9 cellular contexts compared by ENCODE assay signal in the genomic region with DNA sequence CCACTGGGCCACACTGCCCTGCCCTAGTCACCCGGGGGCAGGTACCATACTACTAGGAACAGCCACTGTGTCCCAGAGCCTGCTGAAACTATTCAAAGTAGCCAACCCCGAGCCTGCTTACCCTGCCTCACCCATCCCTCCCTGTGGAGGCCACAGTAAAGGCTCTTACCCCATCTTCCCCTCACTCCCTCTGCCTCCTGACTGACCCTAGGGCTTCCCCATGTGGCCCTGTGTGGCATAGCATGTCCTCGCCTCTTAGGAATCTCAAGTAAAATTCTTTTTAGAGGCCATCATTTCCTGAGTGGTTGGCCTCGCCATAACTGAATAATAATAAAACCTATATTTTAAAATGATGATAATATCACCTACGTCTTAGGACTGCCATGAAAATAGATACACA.
DNase-seq lines count a peak whose midpoint lies in the region; ATAC-seq and TF ChIP-seq lines count a peak whose summit lies in the region.
"Had no signal": no experiment of that assay in that cellular context is flagged by ENCODE, and none has a peak within 500 bp of the region (broad histone marks: within the 10 kb centered on the region; RNA-seq: fewer than 3 reads in every experiment).

No MANE protein-coding gene starts in this region.

- WGBS in lower leg skin, 2 donors, result 65 to 71% methylated on average over 5 of the region's 5 CpGs

- no peak for TF ChIP-seq POLR2A in lower leg skin (IDR thresholded peaks at IDR 0.05)

- peaks cover 21% of the 10 kb centered on the region for H3K27me3 ChIP-seq in WERI-Rb-1 (ENCODE audit: insufficient read depth, low read depth, severe bottlenecking)

- CTCF ChIA-PET in HEK293T (lab: Yijun Ruan, JAX), result interaction anchor here (0.8 kb wide), 1 partner anchor 364 kb away, joined by 3 read pairs; no protein-coding TSS in a partner anchor

- DNase-seq in D341Med (ENCODE audit: low spot score) (peak; percentile 46), HEK293T (ENCODE audit: extremely low spot score) (peak; percentile 27), WERI-Rb-1 (peak; percentile 63), left kidney (ENCODE audit: low read depth, low spot score) (peak; percentile 46), NCI-H2171 treated with DMSO at 0.1 percent for 48 hours (lab: John Stamatoyannopoulos, UW) (no peak), lower leg skin (ENCODE audit: low spot score in 2 of 2) (no peak)
- no peak for DNase-seq in stimulated activated CD4-positive, alpha-beta T cell treated with anti-CD3 and anti-CD28 coated beads, Interleukin-12 subunit alpha, Interleukin-12 subunit beta, amount 100 ng/mL, for 4 hours
- DNase-seq: Right ventricle myocardium superior had no signal

- no peaks in the 10 kb centered on the region for H3K9me3 ChIP-seq in WERI-Rb-1 (ENCODE audit: severe bottlenecking)

- H3K36me3 ChIP-seq in WERI-Rb-1, result no peaks in the 10 kb centered on the region

- H3K27ac ChIP-seq in WERI-Rb-1, result no peak overlapping the region

- POLR2A ChIA-PET in HEK293T (lab: Yijun Ruan, JAX), result no interaction called here

- H3K4me3 ChIP-seq in WERI-Rb-1 (ENCODE audit: low read depth, low read length) (no peak overlapping the region), lower leg skin (ENCODE audit: low read depth, poor library complexity, severe bottlenecking) (no peak overlapping the region)

- ATAC-seq in HG03108 (IDR thresholded peaks at IDR 0.05; ENCODE audit: unreplicated experiment), result no peak

- intact Hi-C loops in lower leg skin (cut with DNase I; ENCODE audit: low total_unique reads), result no loop called here

- TF ChIP-seq CTCF in WERI-Rb-1 (IDR thresholded peaks at IDR 0.05; ENCODE audit: low read depth, low read length), result peak; percentile 82
- TF ChIP-seq CTCF in lower leg skin (IDR thresholded peaks at IDR 0.05), result no peak

TF ChIP-seq in HEK293T, 16 proteins besides CTCF, POLR2A, EP300 and RAD21:
- TF ChIP-seq FOXK2 (IDR thresholded peaks at IDR 0.05) (no peak), ZNF384 (IDR thresholded peaks at IDR 0.05) (no peak), ELF4 (IDR thresholded peaks at IDR 0.05) (no peak), HDGF (IDR thresholded peaks at IDR 0.05; ENCODE audit: borderline replicate concordance) (no peak), FOXM1 (IDR thresholded peaks at IDR 0.05; ENCODE audit: borderline replicate concordance) (no peak), ARNT (IDR thresholded peaks at IDR 0.05) (no peak), FOXA1 (IDR thresholded peaks at IDR 0.05) (no peak)
TF ChIP-seq in HEK293T: peak in this region for 0.

Comparison
In these comparisons a context has a peak if more than half of its experiments do, and no peak if none do; other contexts are left out.
1. DNase-seq: peak in D341Med (single experiment), HEK293T (single experiment), WERI-Rb-1 (single experiment) and left kidney (single experiment); none in stimulated activated CD4-positive, alpha-beta T cell treated with anti-CD3 and anti-CD28 coated beads, Interleukin-12 subunit alpha, Interleukin-12 subunit beta, amount 100 ng/mL, for 4 hours (single experiment), NCI-H2171 treated with DMSO at 0.1 percent for 48 hours (single experiment) and lower leg skin (0 of 2).